Comparison of ENCODE assay signal across 13 cellular contexts in genomic region chr12:116692605-116693004, GRCh38.
"Had no signal": no experiment of that assay in that cellular context is flagged by ENCODE, and none has a peak within 500 bp of the region (broad histone marks: within the 10 kb centered on the region; RNA-seq: fewer than 3 reads in every experiment).

No MANE protein-coding gene starts in this region.

- H3K27ac ChIP-seq: brain microvascular endothelial cell, psoas muscle, spleen, transverse colon had no signal

- H3K27ac Mint-ChIP-seq: activated naive CD8-positive, alpha-beta T cell; effector memory CD8-positive, alpha-beta T cell had no signal

- H3K36me3 Mint-ChIP-seq: activated naive CD8-positive, alpha-beta T cell had no signal

- H3K4me1 ChIP-seq: psoas muscle had no signal

- H3K4me3 ChIP-seq: lung had no signal

- H3K4me3 Mint-ChIP-seq: activated naive CD8-positive, alpha-beta T cell; effector memory CD8-positive, alpha-beta T cell had no signal

- H3K9me3 ChIP-seq: psoas muscle, spleen, transverse colon had no signal

- H3K9me3 Mint-ChIP-seq: effector memory CD8-positive, alpha-beta T cell had no signal

- H3K36me3 ChIP-seq: brain microvascular endothelial cell, spleen, transverse colon had no signal

- DNase-seq: activated CD4-positive, alpha-beta T cell treated with anti-CD3 and anti-CD28 coated beads, Interleukin-2, amount 50 U/mL, for 1 hour; activated CD4-positive, CD25-positive, alpha-beta regulatory T cell; activated effector memory CD4-positive, alpha-beta T cell treated with anti-CD3 and anti-CD28 coated beads, Interleukin-2, amount 50 U/mL, for 16 hours; brain microvascular endothelial cell; effector memory CD8-positive, alpha-beta T cell; kidney glomerular epithelial cell; psoas muscle; spleen; stimulated activated CD4-positive, alpha-beta T cell treated with anti-CD3 and anti-CD28 coated beads, Interleukin-1b, Interleukin-23, amount 100 ng/mL, for 48 hours; stimulated activated naive CD4-positive, alpha-beta T cell had no signal

- ATAC-seq: effector memory CD8-positive, alpha-beta T cell had no signal
